In genomic region chr2:238203973-238204683, GRCh38 we compare ENCODE assay signal across 8 cellular contexts. TPM values are rescaled to one million over a fixed set of nuclear protein-coding genes. Genes with fewer than 3 reads are reported as not detected.
DNase-seq lines count a peak whose midpoint lies in the region; ATAC-seq and TF ChIP-seq lines count a peak whose summit lies in the region.

No MANE protein-coding gene starts in this region.

- ATAC-seq in HG03039 (IDR thresholded peaks at IDR 0.05; ENCODE audit: unreplicated experiment) (peak; percentile 8), GM18505 (IDR thresholded peaks at IDR 0.05; ENCODE audit: unreplicated experiment) (no peak)

- no peak for TF ChIP-seq CTCF in GM12865 (IDR thresholded peaks at IDR 0.05; ENCODE audit: insufficient read depth, low read depth, low read length, missing control alignments)
- no peak for TF ChIP-seq CTCF in VCaP (conservative IDR thresholded peaks at IDR 0.05)
- no peak for TF ChIP-seq CTCF in glutamatergic neuron (IDR thresholded peaks at IDR 0.05; ENCODE audit: partially characterized antibody, unreplicated experiment)

- H3K4me3 ChIP-seq in GM12865 (ENCODE audit: low read depth, low read length) (peak overlapping the region; percentile 73), skin epidermis (peak overlapping the region; percentile 50 to 86 (median 75))

- DNase-seq in GM12865 (ENCODE audit: low read depth) = peak; percentile 16
- DNase-seq in glutamatergic neuron = no peak
- no peak for DNase-seq in NCI-H1048 (lab: John Stamatoyannopoulos, UW)
- DNase-seq in NCI-H69 (lab: John Stamatoyannopoulos, UW) = no peak

- H3K27ac Mint-ChIP-seq in glutamatergic neuron (ENCODE audit: unreplicated experiment) = peak overlapping the region; percentile 83

- peaks cover 16% of the 10 kb centered on the region for H3K4me1 Mint-ChIP-seq in glutamatergic neuron (ENCODE audit: low read depth, unreplicated experiment)

- H3K27ac ChIP-seq in VCaP (peak overlapping the region; percentile 94), skin epidermis (peak overlapping the region; percentile 65 to 97 (median 92))

- no peak for TF ChIP-seq POLR2A in GM18505 (IDR thresholded peaks at IDR 0.05; ENCODE audit: borderline replicate concordance, extremely low read depth, insufficient read depth, insufficient read length)

- no peaks in the 10 kb centered on the region for H3K36me3 Mint-ChIP-seq in glutamatergic neuron (ENCODE audit: unreplicated experiment)

- H3K27me3 Mint-ChIP-seq in glutamatergic neuron (ENCODE audit: unreplicated experiment) = peaks cover 8% of the 10 kb centered on the region

- peak overlapping the region; percentile 89 for H3K4me3 Mint-ChIP-seq in glutamatergic neuron (ENCODE audit: unreplicated experiment)

- no peaks in the 10 kb centered on the region for H3K9me3 Mint-ChIP-seq in glutamatergic neuron (ENCODE audit: unreplicated experiment)

RNA-seq across cellular contexts. Expression of gene ILKAP, which starts 0.6 kb away (rescaled TPM):
- 61.3 TPM for total RNA-seq in glutamatergic neuron (ENCODE audit: unreplicated experiment)

RNA-seq across cellular contexts. Expression of gene HES6, which starts 35.7 kb away (rescaled TPM):
- 665 TPM for total RNA-seq in glutamatergic neuron (ENCODE audit: unreplicated experiment)

RNA-seq across cellular contexts. Expression of gene ERFE, which starts 45.4 kb away (rescaled TPM):
- 12.2 TPM for total RNA-seq in glutamatergic neuron (ENCODE audit: unreplicated experiment)
